Comparison of ENCODE assay signal across 9 cellular contexts in genomic region chr12:92926549-92926948, GRCh38. TPM values are rescaled to one million over a fixed set of nuclear protein-coding genes. Genes with fewer than 3 reads are reported as not detected.
DNase-seq lines count a peak whose midpoint lies in the region; ATAC-seq, FAIRE-seq and TF ChIP-seq lines count a peak whose summit lies in the region.
"Had no signal": no experiment of that assay in that cellular context is flagged by ENCODE, and none has a peak within 500 bp of the region (broad histone marks: within the 10 kb centered on the region; RNA-seq: fewer than 3 reads in every experiment).

No MANE protein-coding gene starts in this region.

- no peak for FAIRE-seq in RCC 7860 (lab: Jason Lieb, UNC)

- no peak for TF ChIP-seq CTCF in fibroblast of villous mesenchyme (IDR thresholded peaks at IDR 0.05; ENCODE audit: insufficient read depth, low read depth, low read length)

- peak overlapping the region; percentile 84 for H3K4me3 ChIP-seq in fibroblast of villous mesenchyme (ENCODE audit: low read depth, low read length)

- H3K27ac Mint-ChIP-seq in activated T-cell treated with anti-CD3 and anti-CD28 coated beads, Interleukin-2, amount 50 U/mL, for 72 hours: no peak overlapping the region
- peak overlapping the region; percentile 91 for H3K27ac Mint-ChIP-seq in T-helper 17 cell
- H3K27ac Mint-ChIP-seq in stimulated activated naive CD8-positive, alpha-beta T cell treated with anti-CD3 and anti-CD28 coated beads, Interleukin-15, amount 100 ng/mL, for 72 hours: peak overlapping the region in 1 of 2 donors; percentile 65

- peaks cover 5 to 7% of the 10 kb centered on the region in 2 donors for H3K36me3 Mint-ChIP-seq in activated T-cell treated with anti-CD3 and anti-CD28 coated beads, Interleukin-2, amount 50 U/mL, for 72 hours (ENCODE audit: insufficient read depth in 2 of 2)
- H3K36me3 Mint-ChIP-seq in T-helper 17 cell (ENCODE audit: low read depth): peaks cover 5% of the 10 kb centered on the region

- ATAC-seq in activated T-cell treated with anti-CD3 and anti-CD28 coated beads, Interleukin-2, amount 50 U/mL, for 72 hours (replicated peaks in 1 of 2): no peak
- ATAC-seq in T-helper 17 cell: no peak
- ATAC-seq in stimulated activated naive CD8-positive, alpha-beta T cell treated with anti-CD3 and anti-CD28 coated beads, Interleukin-15, amount 100 ng/mL, for 72 hours: no peak
- no peak for ATAC-seq in HG03354 (IDR thresholded peaks at IDR 0.05; ENCODE audit: poor library complexity, severe bottlenecking, unreplicated experiment)

- peak overlapping the region; percentile 90 to 99 for H3K4me3 Mint-ChIP-seq in activated T-cell treated with anti-CD3 and anti-CD28 coated beads, Interleukin-2, amount 50 U/mL, for 72 hours
- H3K4me3 Mint-ChIP-seq in T-helper 17 cell: no peak overlapping the region
- H3K4me3 Mint-ChIP-seq in stimulated activated naive CD8-positive, alpha-beta T cell treated with anti-CD3 and anti-CD28 coated beads, Interleukin-15, amount 100 ng/mL, for 72 hours: peak overlapping the region; percentile 80 to 89

- no peak for DNase-seq in activated T-cell treated with anti-CD3 and anti-CD28 coated beads, Interleukin-2, amount 50 U/mL, for 72 hours
- no peak for DNase-seq in activated T-cell treated with anti-CD3 and anti-CD28 coated beads, Interleukin-2, amount 50 U/mL, for 48 hours
- DNase-seq in T-helper 17 cell: no peak
- DNase-seq in fibroblast of villous mesenchyme (ENCODE audit: low read depth): no peak
- DNase-seq in stimulated activated naive CD8-positive, alpha-beta T cell treated with anti-CD3 and anti-CD28 coated beads, Interleukin-15, amount 100 ng/mL, for 72 hours: no peak
- no peak for DNase-seq in DMS153 treated with DMSO at 0.1 percent for 48 hours (lab: John Stamatoyannopoulos, UW; ENCODE audit: unreplicated experiment)
- no peak for DNase-seq in RCC 7860 (ENCODE audit: low spot score)

- H3K9me3 ChIP-seq in T-helper 17 cell (ENCODE audit: control insufficient read depth, low read length, poor library complexity, severe bottlenecking): no peaks in the 10 kb centered on the region
- H3K9me3 ChIP-seq: BE2C had no signal

- no peaks in the 10 kb centered on the region for H3K27me3 Mint-ChIP-seq in activated T-cell treated with anti-CD3 and anti-CD28 coated beads, Interleukin-2, amount 50 U/mL, for 72 hours (ENCODE audit: low read depth)
- no peaks in the 10 kb centered on the region for H3K27me3 Mint-ChIP-seq in T-helper 17 cell
- H3K27me3 Mint-ChIP-seq in stimulated activated naive CD8-positive, alpha-beta T cell treated with anti-CD3 and anti-CD28 coated beads, Interleukin-15, amount 100 ng/mL, for 72 hours: no peaks in the 10 kb centered on the region

- no peaks in the 10 kb centered on the region for H3K9me3 Mint-ChIP-seq in activated T-cell treated with anti-CD3 and anti-CD28 coated beads, Interleukin-2, amount 50 U/mL, for 72 hours
- no peaks in the 10 kb centered on the region for H3K9me3 Mint-ChIP-seq in stimulated activated naive CD8-positive, alpha-beta T cell treated with anti-CD3 and anti-CD28 coated beads, Interleukin-15, amount 100 ng/mL, for 72 hours

- peaks cover 68% of the 10 kb centered on the region for H3K4me1 Mint-ChIP-seq in activated T-cell treated with anti-CD3 and anti-CD28 coated beads, Interleukin-2, amount 50 U/mL, for 72 hours (ENCODE audit: low read depth)
- H3K4me1 Mint-ChIP-seq in T-helper 17 cell: peaks cover 37% of the 10 kb centered on the region
- peaks cover 52% of the 10 kb centered on the region for H3K4me1 Mint-ChIP-seq in stimulated activated naive CD8-positive, alpha-beta T cell treated with anti-CD3 and anti-CD28 coated beads, Interleukin-15, amount 100 ng/mL, for 72 hours

RNA-seq across cellular contexts. Expression of gene EEA1, which starts 2.5 kb away (rescaled TPM):
- 10 to 100 TPM; 17.6 to 20.1 TPM for total RNA-seq in activated T-cell treated with anti-CD3 and anti-CD28 coated beads, Interleukin-2, amount 50 U/mL, for 72 hours
- total RNA-seq in T-helper 17 cell (10 to 100 TPM; 13.2 to 16.1 TPM), fibroblast of villous mesenchyme (18.7 and 25.0 TPM in 2 replicates)
